In the genomic region with DNA sequence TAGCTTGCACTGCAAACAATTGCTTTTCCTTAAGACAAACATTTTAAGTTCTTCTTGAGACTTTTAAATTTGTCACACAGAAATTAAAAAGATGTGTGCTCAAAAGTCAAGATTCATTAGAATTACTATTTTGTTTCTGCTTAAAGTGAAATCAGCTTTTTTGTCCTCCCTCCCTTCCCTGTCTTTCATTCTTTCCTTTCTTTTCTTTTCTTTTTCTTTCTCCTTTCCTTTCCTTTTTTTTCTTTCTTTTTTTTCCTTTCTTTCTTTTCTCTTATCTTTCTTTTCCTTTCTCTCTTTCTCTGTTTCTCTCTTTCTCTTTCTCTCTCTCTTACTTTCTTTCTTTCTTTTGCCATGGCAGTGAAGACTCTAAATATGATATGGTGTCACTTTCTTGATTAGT, we compare ENCODE assay signal across 2 cellular contexts.
TF ChIP-seq lines count a peak whose summit lies in the region.

No MANE protein-coding gene starts in this region.

TF ChIP-seq in HepG2, 621 proteins besides CTCF, POLR2A, EP300 and RAD21:
- TF ChIP-seq ZNF232 (CRISPR knock-in tag; IDR thresholded peaks at IDR 0.05; ENCODE audit: borderline replicate concordance) (no peak), U2AF2 (IDR thresholded peaks at IDR 0.05; ENCODE audit: low read depth, low read length) (0 out of 2 replicates have a peak, but pooled peaks have one; percentile 39), FOXA1 (IDR thresholded peaks at IDR 0.05) (peak; percentile 28; the same call in 1 of the 2 replicates), FOXA1 (CRISPR knock-in tag; IDR thresholded peaks at IDR 0.05) (no peak), SRSF9 (IDR thresholded peaks at IDR 0.05; ENCODE audit: borderline replicate concordance, insufficient read depth, low read depth, low read length, poor library complexity, severe bottlenecking) (peak; percentile 90), YY1 (IDR thresholded peaks at IDR 0.05; ENCODE audit: insufficient read depth, insufficient replicate concordance, low read depth, low read length) (no peak)

TF ChIP-seq in K562, 482 proteins besides CTCF, POLR2A, EP300 and RAD21:
- peak in 1 of 2 experiments; percentile 46; a peak in 1 of 4 replicates for TF ChIP-seq ARNT (IDR thresholded peaks at IDR 0.05)
- no peak for TF ChIP-seq ZNF507 (tag; conservative IDR thresholded peaks at IDR 0.05)
- TF ChIP-seq GMEB1 (CRISPR knock-in tag; IDR thresholded peaks at IDR 0.05): no peak
- TF ChIP-seq RAD51 (IDR thresholded peaks at IDR 0.05; ENCODE audit: borderline replicate concordance, low read depth): no peak
- TF ChIP-seq CCNT2 (IDR thresholded peaks at IDR 0.05; ENCODE audit: borderline replicate concordance, extremely low read depth, insufficient read length, low read depth, low read length): no peak
- TF ChIP-seq, protein P1, sequence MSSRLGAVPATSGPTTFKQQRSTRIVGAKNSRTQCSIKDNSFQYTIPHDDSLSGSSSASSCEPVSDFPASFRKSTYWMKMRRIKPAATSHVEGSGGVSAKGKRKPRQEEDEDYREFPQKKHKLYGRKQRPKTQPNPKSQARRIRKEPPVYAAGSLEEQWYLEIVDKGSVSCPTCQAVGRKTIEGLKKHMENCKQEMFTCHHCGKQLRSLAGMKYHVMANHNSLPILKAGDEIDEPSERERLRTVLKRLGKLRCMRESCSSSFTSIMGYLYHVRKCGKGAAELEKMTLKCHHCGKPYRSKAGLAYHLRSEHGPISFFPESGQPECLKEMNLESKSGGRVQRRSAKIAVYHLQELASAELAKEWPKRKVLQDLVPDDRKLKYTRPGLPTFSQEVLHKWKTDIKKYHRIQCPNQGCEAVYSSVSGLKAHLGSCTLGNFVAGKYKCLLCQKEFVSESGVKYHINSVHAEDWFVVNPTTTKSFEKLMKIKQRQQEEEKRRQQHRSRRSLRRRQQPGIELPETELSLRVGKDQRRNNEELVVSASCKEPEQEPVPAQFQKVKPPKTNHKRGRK (tag; IDR thresholded peaks at IDR 0.05): peak; percentile 95
- TF ChIP-seq USF2 (CRISPR knock-in tag; IDR thresholded peaks at IDR 0.05): no peak
- TF ChIP-seq BCOR (IDR thresholded peaks at IDR 0.05): no peak
- TF ChIP-seq U2AF1 (optimal IDR thresholded peaks at IDR 0.05; ENCODE audit: low read depth, low read length): peak; percentile 70
- TF ChIP-seq BHLHE40 (IDR thresholded peaks at IDR 0.05; ENCODE audit: low read length): no peak
- TF ChIP-seq, protein P2, sequence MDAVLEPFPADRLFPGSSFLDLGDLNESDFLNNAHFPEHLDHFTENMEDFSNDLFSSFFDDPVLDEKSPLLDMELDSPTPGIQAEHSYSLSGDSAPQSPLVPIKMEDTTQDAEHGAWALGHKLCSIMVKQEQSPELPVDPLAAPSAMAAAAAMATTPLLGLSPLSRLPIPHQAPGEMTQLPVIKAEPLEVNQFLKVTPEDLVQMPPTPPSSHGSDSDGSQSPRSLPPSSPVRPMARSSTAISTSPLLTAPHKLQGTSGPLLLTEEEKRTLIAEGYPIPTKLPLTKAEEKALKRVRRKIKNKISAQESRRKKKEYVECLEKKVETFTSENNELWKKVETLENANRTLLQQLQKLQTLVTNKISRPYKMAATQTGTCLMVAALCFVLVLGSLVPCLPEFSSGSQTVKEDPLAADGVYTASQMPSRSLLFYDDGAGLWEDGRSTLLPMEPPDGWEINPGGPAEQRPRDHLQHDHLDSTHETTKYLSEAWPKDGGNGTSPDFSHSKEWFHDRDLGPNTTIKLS (IDR thresholded peaks at IDR 0.05; ENCODE audit: borderline replicate concordance, low read depth): no peak
- TF ChIP-seq ZNF318 (IDR thresholded peaks at IDR 0.05; ENCODE audit: borderline replicate concordance in 1 of 2, low read depth in 1 of 2): no peak
- no peak for TF ChIP-seq JUN (IDR thresholded peaks at IDR 0.05; ENCODE audit: borderline replicate concordance, low read depth, low read length)
- TF ChIP-seq JUN (CRISPR knock-in tag; IDR thresholded peaks at IDR 0.05; ENCODE audit: borderline replicate concordance): no peak
- TF ChIP-seq HDAC2 (IDR thresholded peaks at IDR 0.05): no peak
- no peak for TF ChIP-seq MYC (IDR thresholded peaks at IDR 0.05; ENCODE audit: low read depth, low read length)
- TF ChIP-seq MYC (CRISPR knock-in tag; IDR thresholded peaks at IDR 0.05; ENCODE audit: borderline replicate concordance, low read depth): no peak
- TF ChIP-seq YBX1 (IDR thresholded peaks at IDR 0.05): no peak
- TF ChIP-seq SMAD2 (IDR thresholded peaks at IDR 0.05; ENCODE audit: low read depth, low read length): no peak
- no peak for TF ChIP-seq STAG1 (CRISPR knock-in tag; IDR thresholded peaks at IDR 0.05; ENCODE audit: borderline replicate concordance)
- no peak for TF ChIP-seq BMI1 (IDR thresholded peaks at IDR 0.05; ENCODE audit: low read length)
- TF ChIP-seq, protein P3, sequence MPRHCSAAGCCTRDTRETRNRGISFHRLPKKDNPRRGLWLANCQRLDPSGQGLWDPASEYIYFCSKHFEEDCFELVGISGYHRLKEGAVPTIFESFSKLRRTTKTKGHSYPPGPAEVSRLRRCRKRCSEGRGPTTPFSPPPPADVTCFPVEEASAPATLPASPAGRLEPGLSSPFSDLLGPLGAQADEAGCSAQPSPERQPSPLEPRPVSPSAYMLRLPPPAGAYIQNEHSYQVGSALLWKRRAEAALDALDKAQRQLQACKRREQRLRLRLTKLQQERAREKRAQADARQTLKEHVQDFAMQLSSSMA (CRISPR knock-in tag; IDR thresholded peaks at IDR 0.05): no peak
- TF ChIP-seq ZNF121 (CRISPR knock-in tag; conservative IDR thresholded peaks at IDR 0.05): no peak
- TF ChIP-seq ADNP (tag; IDR thresholded peaks at IDR 0.05): no peak
- no peak for TF ChIP-seq TEAD1 (CRISPR knock-in tag; IDR thresholded peaks at IDR 0.05)
- no peak for TF ChIP-seq TAF1 (IDR thresholded peaks at IDR 0.05; ENCODE audit: control insufficient read depth, extremely low read depth, insufficient read depth, low read length, severe bottlenecking)
- TF ChIP-seq PPARD (CRISPR knock-in tag; IDR thresholded peaks at IDR 0.05): no peak
- 0 out of 2 replicates have a peak, but pooled peaks have one; percentile 22 for TF ChIP-seq LARP7 (IDR thresholded peaks at IDR 0.05)
